8 cellular contexts compared by ENCODE assay signal in genomic region chr20:64256282-64256947, GRCh38. TPM values are rescaled to one million over a fixed set of nuclear protein-coding genes. Genes with fewer than 3 reads are reported as not detected.
DNase-seq lines count a peak whose midpoint lies in the region; ATAC-seq and TF ChIP-seq lines count a peak whose summit lies in the region.

No MANE protein-coding gene starts in this region.

- peak overlapping the region; percentile 93 for H2AK9ac ChIP-seq in IMR-90 (replicated peaks; ENCODE audit: low read depth, low read length, poor library complexity)

- dilution Hi-C loops in IMR-90 (cut with HindIII; ENCODE audit: low sequenced_read_pairs, unreplicated experiment): no loop called here

- H3K9ac ChIP-seq in IMR-90 (ENCODE audit: low read depth, low read length) (peak overlapping the region; percentile 96), mucosa of stomach (ENCODE audit: low read length) (peak overlapping the region; percentile 77)

- peak overlapping the region; percentile 81 for H3K27ac ChIP-seq in IMR-90 (ENCODE audit: insufficient read depth, low read length)

- ATAC-seq in IMR-90 (ENCODE audit: low read depth) (no peak; the same call in 1 of the 2 replicates), GM18511 (IDR thresholded peaks at IDR 0.05; ENCODE audit: unreplicated experiment) (no peak)
- no peak for ATAC-seq in central memory CD8-positive, alpha-beta T cell (replicated peaks; ENCODE audit: extremely low read depth, poor library complexity, severe bottlenecking)

- H3K56ac ChIP-seq in IMR-90 (ENCODE audit: extremely low read depth, insufficient read depth, low read length): peak overlapping the region; percentile 80; the same call in 1 of the 2 replicates

- H2BK20ac ChIP-seq in IMR-90 (ENCODE audit: low read depth, low read length): no peak overlapping the region

- peak overlapping the region; percentile 100 for H2AFZ ChIP-seq in IMR-90 (replicated peaks; ENCODE audit: low read length, poor library complexity)

- TF ChIP-seq POLR2A in IMR-90 (IDR thresholded peaks at IDR 0.05; ENCODE audit: low read depth, low read length): no peak

- H3K79me1 ChIP-seq in IMR-90 (ENCODE audit: low read depth in 1 of 2, low read length in 2 of 2): peaks cover 28 to 36% of the 10 kb centered on the region in 2 experiments

- peaks cover 17% of the 10 kb centered on the region for H3K4me1 ChIP-seq in IMR-90 (ENCODE audit: control insufficient read depth, insufficient read depth, low read length)
- H3K4me1 ChIP-seq in mucosa of stomach (ENCODE audit: control insufficient read depth, insufficient read depth, low read length): peaks cover 16% of the 10 kb centered on the region

- H3K36me3 ChIP-seq in IMR-90 (ENCODE audit: control insufficient read depth, insufficient read depth, low read length) (peaks cover 3% of the 10 kb centered on the region; the same call in 1 of the 2 replicates), mucosa of stomach (ENCODE audit: control insufficient read depth, insufficient read depth, low read length) (no peaks in the 10 kb centered on the region)

- H4K20me1 ChIP-seq in IMR-90 (ENCODE audit: insufficient read depth, low read length): no peaks in the 10 kb centered on the region

- H3K4me3 Mint-ChIP-seq in central memory CD8-positive, alpha-beta T cell: peak overlapping the region; percentile 95

- in situ Hi-C loops in IMR-90 (cut with MboI; ENCODE audit: low sequenced_read_pairs): no loop called here

- H2BK15ac ChIP-seq in IMR-90 (ENCODE audit: low read depth, low read length): no peak overlapping the region

- H3K18ac ChIP-seq in IMR-90 (ENCODE audit: low read depth, low read length): no peak overlapping the region

- no peak for TF ChIP-seq RAD21 in IMR-90 (IDR thresholded peaks at IDR 0.05; ENCODE audit: low read length)

- no peak overlapping the region for H2BK120ac ChIP-seq in IMR-90 (ENCODE audit: low read depth, low read length)

- H3K4me1 Mint-ChIP-seq in central memory CD8-positive, alpha-beta T cell: peaks cover 61% of the 10 kb centered on the region

- no TSS peak for BruUV-seq in IMR-90 (replicated peaks; lab: Mats Ljungman, UMichigan)

- peak overlapping the region; percentile 35; the same call in 1 of the 2 replicates for H2AK5ac ChIP-seq in IMR-90 (ENCODE audit: low read depth, low read length)

- peaks cover 3% of the 10 kb centered on the region; the same call in 1 of the 2 replicates for H3K9me1 ChIP-seq in IMR-90 (ENCODE audit: insufficient read depth, low read length)

- peak overlapping the region; percentile 74 for H3K4me3 ChIP-seq in AG04449 (ENCODE audit: low read depth, low read length)
- H3K4me3 ChIP-seq in IMR-90 (ENCODE audit: insufficient read depth, low read depth, low read length): peak overlapping the region; percentile 88
- peak overlapping the region; percentile 27 for H3K4me3 ChIP-seq in mucosa of stomach (ENCODE audit: low read length)

- CTCF ChIA-PET in AG04449 (lab: Yijun Ruan, JAX): interaction anchor here (0.5 to 0.8 kb wide), 2 partner anchors 14 to 33 kb away, joined by 3 read pairs; no protein-coding TSS in a partner anchor
- CTCF ChIA-PET in IMR-90 (lab: Yijun Ruan, JAX): no interaction called here
- CTCF ChIA-PET in HEK293T (lab: Yijun Ruan, JAX): no interaction called here

- H3K27ac Mint-ChIP-seq in central memory CD8-positive, alpha-beta T cell (ENCODE audit: low read depth): peak overlapping the region; percentile 98

- peak overlapping the region; percentile 74 to 94; a peak in 3 of 4 replicates for H4K8ac ChIP-seq in IMR-90 (ENCODE audit: low read depth in 2 of 2, low read length in 2 of 2)

- H3K9me3 ChIP-seq in IMR-90 (ENCODE audit: control insufficient read depth, insufficient read depth, low read length) (no peaks in the 10 kb centered on the region), mucosa of stomach (ENCODE audit: control insufficient read depth, low read length) (no peaks in the 10 kb centered on the region)

- peaks cover 13% of the 10 kb centered on the region for H3K27me3 Mint-ChIP-seq in central memory CD8-positive, alpha-beta T cell

- intact Hi-C loops in IMR-90 (cut with micrococcal nuclease): no loop called here

- H3K27me3 ChIP-seq in IMR-90 (ENCODE audit: control insufficient read depth, insufficient read depth, low read length) (no peaks in the 10 kb centered on the region; the same call in 1 of the 2 replicates), mucosa of stomach (ENCODE audit: control insufficient read depth, insufficient read depth, low read length) (no peaks in the 10 kb centered on the region)

- peak overlapping the region; percentile 62; the same call in 1 of the 2 replicates for H3K23ac ChIP-seq in IMR-90 (ENCODE audit: low read depth, low read length)

- WGBS in IMR-90 (ENCODE audit: extremely low coverage in 2 of 2, insufficient read length in 1 of 2), 2 experiments: 29% methylated on average over 1 of the region's 16 CpGs; no CpG with 5 or more reads in 1 of the 2 experiments

- peak overlapping the region; percentile 91 for H3K4me2 ChIP-seq in IMR-90 (ENCODE audit: low read depth, low read length)

- H3K9me3 Mint-ChIP-seq in central memory CD8-positive, alpha-beta T cell: no peaks in the 10 kb centered on the region

- peak overlapping the region; percentile 96 for H3K14ac ChIP-seq in IMR-90 (replicated peaks; ENCODE audit: low read depth, low read length)

- no peak for DNase-seq in AG04449 (ENCODE audit: low read depth, low spot score)
- DNase-seq in IMR-90: peak; percentile 10
- DNase-seq in central memory CD8-positive, alpha-beta T cell (ENCODE audit: low spot score in 2 of 2): no peak
- DNase-seq in HEK293T (ENCODE audit: extremely low spot score): no peak
- no peak for DNase-seq in DMS53 treated with DMSO at 0.1 percent for 48 hours (lab: John Stamatoyannopoulos, UW; ENCODE audit: unreplicated experiment)
- DNase-seq in putamen (ENCODE audit: low spot score): no peak

- POLR2A ChIA-PET in AG04449 (lab: Yijun Ruan, JAX) (interaction anchor here (1.0 to 2.1 kb wide), 2 partner anchors 18 to 32 kb away, joined by 5 to 8 read pairs; no protein-coding TSS in a partner anchor), IMR-90 (lab: Charles Lee; ENCODE audit: unreplicated experiment) (no interaction called here), HEK293T (lab: Yijun Ruan, JAX) (interaction anchor here (0.9 to 3.0 kb wide), 4 partner anchors 8 to 58 kb away, joined by 3 to 17 read pairs (median 3); no protein-coding TSS in a partner anchor)

- no peak overlapping the region for H2BK5ac ChIP-seq in IMR-90 (ENCODE audit: low read depth, low read length, poor library complexity, severe bottlenecking)

- H3K4ac ChIP-seq in IMR-90 (ENCODE audit: low read depth, low read length): peak overlapping the region; percentile 87

- H3K36me3 Mint-ChIP-seq in central memory CD8-positive, alpha-beta T cell (ENCODE audit: insufficient read depth): peaks cover 34% of the 10 kb centered on the region

- 0 out of 2 replicates have a peak overlapping the region, but pooled peaks have one; percentile 69 for H4K91ac ChIP-seq in IMR-90 (ENCODE audit: insufficient read depth, low read depth, low read length)

- H4K5ac ChIP-seq in IMR-90 (ENCODE audit: low read depth, low read length): no peak overlapping the region

- TF ChIP-seq CTCF in AG04449 (IDR thresholded peaks at IDR 0.05; ENCODE audit: insufficient read depth, low read length, missing control alignments) (no peak), IMR-90 (conservative IDR thresholded peaks at IDR 0.05; ENCODE audit: low read depth, low read length) (no peak)

TF ChIP-seq in IMR-90, 13 proteins besides CTCF, POLR2A, EP300 and RAD21 (continues in another document):
- TF ChIP-seq MXI1 (IDR thresholded peaks at IDR 0.05; ENCODE audit: borderline replicate concordance, low read depth, low read length) (no peak), CEBPB (IDR thresholded peaks at IDR 0.05; ENCODE audit: low read depth, low read length) (no peak), RCOR1 (IDR thresholded peaks at IDR 0.05; ENCODE audit: insufficient replicate concordance, low read length) (no peak), SMC3 (IDR thresholded peaks at IDR 0.05; ENCODE audit: low read depth, low read length) (no peak), MAZ (IDR thresholded peaks at IDR 0.05; ENCODE audit: borderline replicate concordance, low read depth, low read length) (no peak), NFE2L2 (IDR thresholded peaks at IDR 0.05; ENCODE audit: low read depth, low read length) (no peak), CHD1 (IDR thresholded peaks at IDR 0.05; ENCODE audit: low read depth, low read length) (no peak), MAFK (IDR thresholded peaks at IDR 0.05; ENCODE audit: low read depth, low read length) (no peak), BHLHE40 (IDR thresholded peaks at IDR 0.05; ENCODE audit: low read depth, low read length) (no peak)

TF ChIP-seq in HEK293T, 16 proteins besides CTCF, POLR2A, EP300 and RAD21:
- no peak for TF ChIP-seq TARDBP (IDR thresholded peaks at IDR 0.05)
- no peak for TF ChIP-seq L3MBTL2 (conservative IDR thresholded peaks at IDR 0.05)
- no peak for TF ChIP-seq NFRKB (IDR thresholded peaks at IDR 0.05)
- no peak for TF ChIP-seq ZNF384 (IDR thresholded peaks at IDR 0.05)
- no peak for TF ChIP-seq PKNOX1 (IDR thresholded peaks at IDR 0.05)
- no peak for TF ChIP-seq SUZ12 (IDR thresholded peaks at IDR 0.05)
- no peak for TF ChIP-seq SP1 (IDR thresholded peaks at IDR 0.05)
- no peak for TF ChIP-seq ELF4 (IDR thresholded peaks at IDR 0.05)
- TF ChIP-seq FOXA1 (IDR thresholded peaks at IDR 0.05): no peak
- no peak for TF ChIP-seq ARNT (IDR thresholded peaks at IDR 0.05)
- TF ChIP-seq FOXK2 (IDR thresholded peaks at IDR 0.05): no peak
- no peak for TF ChIP-seq FOXM1 (IDR thresholded peaks at IDR 0.05; ENCODE audit: borderline replicate concordance)
- no peak for TF ChIP-seq LEF1 (IDR thresholded peaks at IDR 0.05; ENCODE audit: borderline replicate concordance)
- no peak for TF ChIP-seq BHLHE40 (IDR thresholded peaks at IDR 0.05; ENCODE audit: borderline replicate concordance)
- TF ChIP-seq CTBP1 (IDR thresholded peaks at IDR 0.05; ENCODE audit: borderline replicate concordance): no peak
- TF ChIP-seq HDGF (IDR thresholded peaks at IDR 0.05; ENCODE audit: borderline replicate concordance): no peak

RNA-seq across cellular contexts. Expression of gene PCMTD2, which starts 0.9 kb away (rescaled TPM):
- total RNA-seq in IMR-90 (2012; rRNA removed): 28.3 and 30.3 TPM in 2 replicates
- 20.2 and 23.6 TPM in 2 replicates for polyA plus RNA-seq in IMR-90 (2012; rRNA removed)
- polyA plus RNA-seq in IMR-90 (2012; cell fraction: cytosol; rRNA removed): 14.9 and 15.2 TPM in 2 replicates
- 27.5 and 126 TPM in 2 replicates for polyA plus RNA-seq in IMR-90 (2012; cell fraction: nucleus; rRNA removed; ENCODE audit: low replicate concordance)

Comparison
In these comparisons a context has a peak if more than half of its experiments do, and no peak if none do; other contexts are left out.
1. H3K4me3 ChIP-seq: peak in every context shown above with its lines; median percentile 88 in IMR-90; 74 in AG04449; 27 in mucosa of stomach.